Comparison of ENCODE assay signal across 11 cellular contexts in genomic region chr20:3430376-3431069, GRCh38. TPM values are rescaled to one million over a fixed set of nuclear protein-coding genes. Genes with fewer than 3 reads are reported as not detected.
A peak's percentile ranks its signal among the peaks of the same experiment; 100 is the strongest.
DNase-seq lines count a peak whose midpoint lies in the region; ATAC-seq and TF ChIP-seq lines count a peak whose summit lies in the region.
"Had no signal": no experiment of that assay in that cellular context is flagged by ENCODE, and none has a peak within 500 bp of the region (broad histone marks: within the 10 kb centered on the region; RNA-seq: fewer than 3 reads in every experiment).

No MANE protein-coding gene starts in this region.

- H3K9me3 ChIP-seq in breast epithelium (no peaks in the 10 kb centered on the region), PC-9 (ENCODE audit: insufficient read depth, low read depth) (no peaks in the 10 kb centered on the region), transverse colon (no peaks in the 10 kb centered on the region)
- H3K9me3 ChIP-seq: psoas muscle had no signal

- 78 to 86% methylated on average over 1 to 14 of the region's 14 CpGs for WGBS in transverse colon (ENCODE audit: low coverage in 1 of 2), 2 donors

- H3K4me2 ChIP-seq in PC-9, result no peak overlapping the region

- H3F3A ChIP-seq in PC-9 (ENCODE audit: insufficient read depth, low read depth), result no peaks in the 10 kb centered on the region

- TF ChIP-seq CTCF in breast epithelium (IDR thresholded peaks at IDR 0.05) (no peak), PC-9 (conservative IDR thresholded peaks at IDR 0.05) (no peak), transverse colon (IDR thresholded peaks at IDR 0.05) (no peak)

- H3K27me3 ChIP-seq in breast epithelium, result no peaks in the 10 kb centered on the region
- no peaks in the 10 kb centered on the region for H3K27me3 ChIP-seq in PC-9 (ENCODE audit: insufficient read depth, low read depth)
- H3K27me3 ChIP-seq in transverse colon, result peaks cover 94% of the 10 kb centered on the region

- H2AFZ ChIP-seq in PC-9, result no peak overlapping the region

- in situ Hi-C loops in transverse colon (cut with MboI; ENCODE audit: low pct_ligation_motif_present in 1 of 4, low pct_unique_long_range_greater_than_20kb in 1 of 4, low sequenced_read_pairs in 3 of 4), result no loop called here

- no peaks in the 10 kb centered on the region for H4K20me1 ChIP-seq in PC-9 (ENCODE audit: insufficient read depth)

- POLR2A ChIA-PET in PC-9 (lab: Charles Lee; ENCODE audit: unreplicated experiment), result no interaction called here

- no peaks in the 10 kb centered on the region for H3K9me2 ChIP-seq in PC-9 (ENCODE audit: insufficient read depth)

- no peak for TF ChIP-seq EP300 in transverse colon (IDR thresholded peaks at IDR 0.05; ENCODE audit: low read depth)

- H3K27ac ChIP-seq in breast epithelium, result no peak overlapping the region
- no peak overlapping the region for H3K27ac ChIP-seq in PC-9
- no peak overlapping the region for H3K27ac ChIP-seq in transverse colon
- H3K27ac ChIP-seq: psoas muscle, VCaP had no signal

- ATAC-seq in GM19025 (IDR thresholded peaks at IDR 0.05; ENCODE audit: low read depth, unreplicated experiment), result peak; percentile 82
- peak; percentile 76 for ATAC-seq in HG02840 (IDR thresholded peaks at IDR 0.05; ENCODE audit: low FRiP score, unreplicated experiment)

- no peak for TF ChIP-seq POLR2A in breast epithelium (IDR thresholded peaks at IDR 0.05)
- no peak for TF ChIP-seq POLR2A in transverse colon (IDR thresholded peaks at IDR 0.05)

- no peaks in the 10 kb centered on the region for H3K4me1 ChIP-seq in breast epithelium
- no peaks in the 10 kb centered on the region for H3K4me1 ChIP-seq in PC-9 (replicated peaks; ENCODE audit: insufficient read depth)
- no peaks in the 10 kb centered on the region for H3K4me1 ChIP-seq in transverse colon
- H3K4me1 ChIP-seq: psoas muscle had no signal

- BruUV-seq in PC-9 (replicated peaks; lab: Mats Ljungman, UMichigan), result no TSS peak

- intact Hi-C loops in breast epithelium (cut with DNase I; ENCODE audit: low total_unique reads) (no loop called here), PC-9 (cut with micrococcal nuclease; ENCODE audit: unreplicated experiment) (no loop called here), transverse colon (cut with DNase I; ENCODE audit: low total_unique reads) (no loop called here)

- H3K36me3 ChIP-seq in breast epithelium, result no peaks in the 10 kb centered on the region
- no peaks in the 10 kb centered on the region for H3K36me3 ChIP-seq in PC-9 (ENCODE audit: low read depth)
- no peaks in the 10 kb centered on the region for H3K36me3 ChIP-seq in transverse colon

- H3K4me3 ChIP-seq in breast epithelium, result no peak overlapping the region
- H3K4me3 ChIP-seq in PC-9, result no peak overlapping the region
- H3K4me3 ChIP-seq in transverse colon, result no peak overlapping the region
- H3K4me3 ChIP-seq: psoas muscle had no signal

- H3K79me2 ChIP-seq in PC-9 (ENCODE audit: low read depth), result no peaks in the 10 kb centered on the region

- CTCF ChIA-PET in PC-9 (lab: Charles Lee), result no interaction called here

- DNase-seq in NOMO-1 (lab: John Stamatoyannopoulos, UW; ENCODE audit: unreplicated experiment in 2 of 2) (peak; percentile 88 to 93), myocyte (ENCODE audit: low read depth) (peak; percentile 63), NCI-H345 (lab: John Stamatoyannopoulos, UW) (no peak), breast epithelium (ENCODE audit: low spot score in 2 of 2) (no peak), PC-9 (no peak), transverse colon (no peak)
- DNase-seq: NCI-H1417 treated with DMSO at 0.1 percent for 48 hours, psoas muscle had no signal

RNA-seq across cellular contexts. Expression of gene DNAAF9, which starts 23.1 kb away (rescaled TPM):
- total RNA-seq in myocyte (9.4 and 10.6 TPM in 2 replicates), breast epithelium (10 to 100 TPM; 15.7 to 35.8 (median 22.8) TPM), PC-9 (2021) (2.6 and 2.9 TPM in 2 replicates), transverse colon (1 to 10 TPM; 2.2 to 6.0 (median 5.0) TPM)
- polyA plus RNA-seq in myocyte (2012), result 6.7 TPM

RNA-seq across cellular contexts. Expression of gene ATRN, which starts 40.3 kb away (rescaled TPM):
- total RNA-seq in myocyte (30.1 and 33.5 TPM in 2 replicates), breast epithelium (10 to 100 TPM; 26.5 to 35.6 (median 32.3) TPM), PC-9 (2021) (34.9 and 35.0 TPM in 2 replicates), transverse colon (10 to 100 TPM in 3 of 4 donors, 1 to 10 TPM in 1; 6.8 to 24.7 (median 15.9) TPM)
- polyA plus RNA-seq in myocyte (2012), result 27.9 TPM

Comparison
In these comparisons a context has a peak if more than half of its experiments do, and no peak if none do; other contexts are left out.
1. DNase-seq: peak in NOMO-1 (2 of 2) and myocyte (single experiment); none in NCI-H345 (single experiment), breast epithelium (0 of 2), PC-9 (0 of 2) and transverse colon (single experiment).